Comparison of ENCODE assay signal across 8 cellular contexts in the genomic region with DNA sequence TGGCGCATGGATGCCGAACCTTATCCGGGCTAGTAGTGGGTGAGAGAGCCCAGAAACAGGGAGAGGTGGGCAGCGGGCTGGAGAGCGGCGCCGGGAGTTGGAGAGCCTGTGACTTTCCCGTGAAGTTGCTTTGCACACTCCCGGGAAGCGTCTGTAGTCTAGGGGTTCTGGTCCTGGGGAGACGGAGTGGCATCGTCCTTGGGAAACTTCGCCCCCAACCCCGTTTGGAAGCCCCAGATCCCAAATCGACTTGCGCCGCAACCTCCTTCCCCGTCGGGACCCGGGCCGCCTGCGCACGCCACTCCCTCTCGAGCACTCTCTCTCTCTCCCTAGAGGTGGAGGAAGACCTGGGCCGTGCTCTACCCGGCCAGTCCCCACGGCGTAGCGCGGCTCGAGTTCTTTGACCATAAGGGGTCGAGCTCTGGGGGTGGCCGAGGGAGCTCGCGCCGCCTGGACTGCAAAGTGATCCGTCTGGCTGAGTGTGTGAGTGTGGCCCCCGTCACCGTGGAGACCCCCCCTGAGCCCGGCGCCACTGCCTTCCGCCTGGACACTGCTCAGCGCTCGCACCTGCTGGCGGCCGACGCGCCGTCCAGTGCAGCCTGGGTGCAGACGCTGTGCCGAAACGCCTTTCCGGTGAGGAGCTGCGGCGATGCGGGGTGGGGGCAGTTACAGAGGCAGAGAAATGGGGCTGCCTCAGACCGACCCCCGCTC. TPM values are rescaled to one million over a fixed set of nuclear protein-coding genes. Genes with fewer than 3 reads are reported as not detected.
DNase-seq lines count a peak whose midpoint lies in the region; ATAC-seq and TF ChIP-seq lines count a peak whose summit lies in the region.

No MANE protein-coding gene starts in this region.

- H3K27me3 Mint-ChIP-seq in activated CD4-positive, alpha-beta memory T cell treated with anti-CD3 and anti-CD28 coated beads for 36 hours = peaks cover 6% of the 10 kb centered on the region
- peaks cover 12 to 20% (median 18%) of the 10 kb centered on the region in 5 donors for H3K27me3 Mint-ChIP-seq in naive thymus-derived CD4-positive, alpha-beta T cell

- no peaks in the 10 kb centered on the region for H3K9me3 ChIP-seq in naive thymus-derived CD4-positive, alpha-beta T cell (ENCODE audit: control insufficient read depth in 2 of 3, low read length in 3 of 3)
- H3K9me3 ChIP-seq in upper lobe of right lung = no peaks in the 10 kb centered on the region

- peak overlapping the region; percentile 76 for H3K27ac ChIP-seq in naive thymus-derived CD4-positive, alpha-beta T cell (ENCODE audit: low read depth, low read length)
- H3K27ac ChIP-seq in upper lobe of right lung = peak overlapping the region; percentile 88

- peaks cover 4% of the 10 kb centered on the region for H3K36me3 Mint-ChIP-seq in activated CD4-positive, alpha-beta memory T cell treated with anti-CD3 and anti-CD28 coated beads for 36 hours
- peaks cover 0 to 4% (median 0%) of the 10 kb centered on the region in 5 donors for H3K36me3 Mint-ChIP-seq in naive thymus-derived CD4-positive, alpha-beta T cell

- H3K27me3 ChIP-seq in naive thymus-derived CD4-positive, alpha-beta T cell (ENCODE audit: control insufficient read depth in 2 of 2, insufficient read depth in 2 of 2, low read length in 2 of 2) = peaks cover 0 to under 1% of the 10 kb centered on the region in 2 donors
- H3K27me3 ChIP-seq in upper lobe of right lung = no peaks in the 10 kb centered on the region

- TF ChIP-seq EP300 in Ishikawa (IDR thresholded peaks at IDR 0.05; ENCODE audit: borderline replicate concordance) = no peak

- POLR2A ChIA-PET in activated CD4-positive, alpha-beta memory T cell treated with anti-CD3 and anti-CD28 coated beads for 36 hours (lab: Charles Lee) = interaction anchor here (1.2 to 1.3 kb wide), 2 partner anchors 12 to 24 kb away, joined by 4 to 9 read pairs; no protein-coding TSS in a partner anchor
- POLR2A ChIA-PET in naive thymus-derived CD4-positive, alpha-beta T cell (lab: Charles Lee) = interaction anchor here (0.6 to 1.2 kb wide), 6 partner anchors 12 to 376 kb away, joined by 3 to 4 read pairs (median 3); partner anchors contain the start of genes AUP1, HTRA2 and MOB1A

- peak overlapping the region; percentile 95 for H3K4me3 Mint-ChIP-seq in activated CD4-positive, alpha-beta memory T cell treated with anti-CD3 and anti-CD28 coated beads for 36 hours
- peak overlapping the region; percentile 85 to 96 (median 92) for H3K4me3 Mint-ChIP-seq in naive thymus-derived CD4-positive, alpha-beta T cell

- no peak for TF ChIP-seq CTCF in upper lobe of right lung (IDR thresholded peaks at IDR 0.05)

- H3K4me1 ChIP-seq in naive thymus-derived CD4-positive, alpha-beta T cell (ENCODE audit: control insufficient read depth in 2 of 2, insufficient read depth in 2 of 2, low read length in 2 of 2) = peaks cover 7 to 10% of the 10 kb centered on the region in 2 donors
- H3K4me1 ChIP-seq in upper lobe of right lung = peaks cover 10% of the 10 kb centered on the region

- CTCF ChIA-PET in activated CD4-positive, alpha-beta memory T cell treated with anti-CD3 and anti-CD28 coated beads for 36 hours (lab: Charles Lee) = interaction anchor here (0.7 to 2.6 kb wide), 4 partner anchors 10 to 34 kb away, joined by 3 to 16 read pairs (median 4); no protein-coding TSS in a partner anchor
- CTCF ChIA-PET in naive thymus-derived CD4-positive, alpha-beta T cell (lab: Charles Lee) = no interaction called here

- DNase-seq in COR-L47 (lab: John Stamatoyannopoulos, UW) = peak; percentile 62
- DNase-seq in activated CD4-positive, alpha-beta memory T cell treated with anti-CD3 and anti-CD28 coated beads for 36 hours = peak; percentile 57
- peak in 5 of 9 donors; percentile 29 to 60 (median 37) for DNase-seq in naive thymus-derived CD4-positive, alpha-beta T cell
- DNase-seq in upper lobe of right lung = peak; percentile 87
- no peak for DNase-seq in GOT3 (lab: John Stamatoyannopoulos, UW)

- peaks cover 0 to 3% (median 0%) of the 10 kb centered on the region in 3 experiments for H3K36me3 ChIP-seq in naive thymus-derived CD4-positive, alpha-beta T cell (ENCODE audit: control insufficient read depth in 2 of 3, insufficient read depth in 3 of 3, low read length in 3 of 3)
- H3K36me3 ChIP-seq in upper lobe of right lung = no peaks in the 10 kb centered on the region

- H3K9me3 Mint-ChIP-seq in activated CD4-positive, alpha-beta memory T cell treated with anti-CD3 and anti-CD28 coated beads for 36 hours = no peaks in the 10 kb centered on the region
- no peaks in the 10 kb centered on the region for H3K9me3 Mint-ChIP-seq in naive thymus-derived CD4-positive, alpha-beta T cell

- TF ChIP-seq RAD21 in Ishikawa (IDR thresholded peaks at IDR 0.05; ENCODE audit: low read depth) = no peak

- H3K4me1 Mint-ChIP-seq in activated CD4-positive, alpha-beta memory T cell treated with anti-CD3 and anti-CD28 coated beads for 36 hours (ENCODE audit: low read depth) = peaks cover 8% of the 10 kb centered on the region
- H3K4me1 Mint-ChIP-seq in naive thymus-derived CD4-positive, alpha-beta T cell = peaks cover 9 to 32% (median 16%) of the 10 kb centered on the region in 7 donors

- H3K4me3 ChIP-seq in naive thymus-derived CD4-positive, alpha-beta T cell (ENCODE audit: low read length) = peak overlapping the region; percentile 70
- peak overlapping the region; percentile 88 for H3K4me3 ChIP-seq in upper lobe of right lung

- peak overlapping the region; percentile 91 for H3K27ac Mint-ChIP-seq in activated CD4-positive, alpha-beta memory T cell treated with anti-CD3 and anti-CD28 coated beads for 36 hours
- peak overlapping the region; percentile 62 to 95 (median 86) for H3K27ac Mint-ChIP-seq in naive thymus-derived CD4-positive, alpha-beta T cell

- ATAC-seq in GM21367 (IDR thresholded peaks at IDR 0.05; ENCODE audit: unreplicated experiment) (peak; percentile 31), esophagus mucosa (peak; percentile 41), upper lobe of right lung (peak; percentile 74)
- ATAC-seq in naive thymus-derived CD4-positive, alpha-beta T cell = peak; percentile 62

- intact Hi-C loops in activated CD4-positive, alpha-beta memory T cell treated with anti-CD3 and anti-CD28 coated beads for 36 hours (cut with micrococcal nuclease) = loop anchor here (1.0 to 2.0 kb wide), 4 partner anchors 16 to 72 kb away; partner anchors contain the start of genes AUP1, CCDC142, HTRA2 and TTC31
- intact Hi-C loops in naive thymus-derived CD4-positive, alpha-beta T cell (cut with micrococcal nuclease) = loop anchor here (1.0 to 10.0 kb wide), 12 partner anchors 19 to 1170 kb away; partner anchors contain the start of genes AUP1 (in 2 of the 2), HTRA2 (in 2 of the 2), PCGF1 (in 2 of the 2) and SEMA4F (in 2 of the 2)
- intact Hi-C loops in upper lobe of right lung (cut with DNase I) = no loop called here

TF ChIP-seq in Ishikawa, 13 proteins besides CTCF, POLR2A, EP300 and RAD21 (continues in another document):
- TF ChIP-seq TCF12 (IDR thresholded peaks at IDR 0.05; ENCODE audit: low read depth) (no peak; the same call in 1 of the 2 replicates), TEAD4 (IDR thresholded peaks at IDR 0.05) (no peak), FOXM1 (IDR thresholded peaks at IDR 0.05; ENCODE audit: borderline replicate concordance, low read depth) (no peak), CEBPB (IDR thresholded peaks at IDR 0.05) (no peak), NFIC (IDR thresholded peaks at IDR 0.05) (no peak), USF1 (IDR thresholded peaks at IDR 0.05) (no peak), CREB1 (IDR thresholded peaks at IDR 0.05; ENCODE audit: low read depth) (no peak), MAX (IDR thresholded peaks at IDR 0.05) (peak; percentile 62; the same call in 1 of the 2 replicates), ZBTB7A (IDR thresholded peaks at IDR 0.05; ENCODE audit: low read depth) (0 out of 2 replicates have a peak, but pooled peaks have one; percentile 47)

RNA-seq across cellular contexts. Expression of gene DOK1, which starts 0.5 kb away (rescaled TPM):
- 10 to 100 TPM; 23.1 to 24.5 TPM for total RNA-seq in activated CD4-positive, alpha-beta memory T cell treated with anti-CD3 and anti-CD28 coated beads for 36 hours
- 0.56 TPM for total RNA-seq in esophagus mucosa
- 10 to 100 TPM in 4 of 5 experiments, 1 to 10 TPM in 1; 7.0 to 39.5 (median 32.9) TPM for total RNA-seq in naive thymus-derived CD4-positive, alpha-beta T cell
- 10 to 100 TPM; 11.8 to 24.2 TPM for polyA plus RNA-seq in naive thymus-derived CD4-positive, alpha-beta T cell
- total RNA-seq in upper lobe of right lung = 35.7 TPM

RNA-seq across cellular contexts. Expression of gene LOXL3, which starts 1.2 kb away (rescaled TPM):
- total RNA-seq in activated CD4-positive, alpha-beta memory T cell treated with anti-CD3 and anti-CD28 coated beads for 36 hours = 1 to 10 TPM in 1 of 2 experiments, under 1 TPM in 1; 0.90 to 1.1 TPM
- total RNA-seq in esophagus mucosa (0.52 TPM), upper lobe of right lung (8.1 TPM)
- 1 to 10 TPM in 2 of 5 experiments, under 1 TPM in 3; 0.50 to 6.9 (median 0.81) TPM for total RNA-seq in naive thymus-derived CD4-positive, alpha-beta T cell
- under 1 TPM in 1 of 2 donors, not detected in 1; 0.17 TPM for polyA plus RNA-seq in naive thymus-derived CD4-positive, alpha-beta T cell

RNA-seq across cellular contexts. Expression of gene HTRA2, which starts 25.2 kb away (rescaled TPM):
- 10 to 100 TPM; 70.6 to 72.3 TPM for total RNA-seq in activated CD4-positive, alpha-beta memory T cell treated with anti-CD3 and anti-CD28 coated beads for 36 hours
- total RNA-seq in esophagus mucosa = 17.9 TPM
- total RNA-seq in naive thymus-derived CD4-positive, alpha-beta T cell = 10 to 100 TPM; 16.9 to 46.2 (median 37.7) TPM
- polyA plus RNA-seq in naive thymus-derived CD4-positive, alpha-beta T cell = 10 to 100 TPM; 22.4 to 22.6 TPM
- total RNA-seq in upper lobe of right lung = 31.4 TPM

RNA-seq across cellular contexts. Expression of gene AUP1, which starts 25.5 kb away (rescaled TPM):
- 10 to 100 TPM; 92.1 to 98.0 TPM for total RNA-seq in activated CD4-positive, alpha-beta memory T cell treated with anti-CD3 and anti-CD28 coated beads for 36 hours
- total RNA-seq in esophagus mucosa = 74.2 TPM
- 100 to 1,000 TPM; 121 to 160 (median 144) TPM for total RNA-seq in naive thymus-derived CD4-positive, alpha-beta T cell
- polyA plus RNA-seq in naive thymus-derived CD4-positive, alpha-beta T cell = 10 to 100 TPM; 69.7 to 73.6 TPM
- total RNA-seq in upper lobe of right lung = 119 TPM

RNA-seq across cellular contexts. Expression of gene DQX1, which starts 28.9 kb away (rescaled TPM):
- under 1 TPM; 0.33 to 0.56 TPM for total RNA-seq in activated CD4-positive, alpha-beta memory T cell treated with anti-CD3 and anti-CD28 coated beads for 36 hours
- total RNA-seq in esophagus mucosa (5.6 TPM), upper lobe of right lung (not detected)
- under 1 TPM; 0.13 to 0.95 (median 0.59) TPM for total RNA-seq in naive thymus-derived CD4-positive, alpha-beta T cell
- not detected for polyA plus RNA-seq in naive thymus-derived CD4-positive, alpha-beta T cell
